In the genomic region with DNA sequence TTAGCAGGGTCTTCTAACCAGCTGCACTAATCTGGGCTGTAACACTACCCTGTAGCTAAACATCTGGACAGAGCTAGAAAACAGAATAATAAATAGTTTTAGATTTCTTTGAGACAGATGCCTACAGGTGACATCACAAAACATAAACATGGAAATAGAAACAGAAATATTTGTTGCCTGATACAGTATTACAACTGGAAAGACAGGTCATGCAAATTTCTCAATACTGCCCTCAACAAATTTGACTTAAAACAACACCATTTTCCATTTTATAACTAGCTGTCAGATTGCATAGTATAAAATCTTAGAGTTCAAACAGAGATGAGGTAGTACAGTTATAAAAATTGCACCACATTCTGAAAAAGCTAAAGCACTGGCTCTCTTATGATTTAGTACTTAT, we compare ENCODE assay signal across 28 cellular contexts.
"Had no signal": no experiment of that assay in that cellular context is flagged by ENCODE, and none has a peak within 500 bp of the region (broad histone marks: within the 10 kb centered on the region; RNA-seq: fewer than 3 reads in every experiment).

No MANE protein-coding gene starts in this region.

- H3K4me3 ChIP-seq: coronary artery, esophagus squamous epithelium, gastrocnemius medialis, heart left ventricle had no signal

- ATAC-seq: activated naive CD4-positive, alpha-beta T cell treated with anti-CD3 and anti-CD28 coated beads, Interleukin-2, amount 50 U/mL, for 72 hours; activated T-cell treated with anti-CD3 and anti-CD28 coated beads, Interleukin-2, amount 50 U/mL, for 72 hours; effector memory CD8-positive, alpha-beta T cell; foreskin keratinocyte; gastrocnemius medialis; heart left ventricle; WTC11 had no signal

- DNase-seq: activated CD4-positive, alpha-beta memory T cell treated with anti-CD3 and anti-CD28 coated beads, Interleukin-2, amount 10 ng/mL, durations not matched to agents 7 days and 5 days; activated CD4-positive, alpha-beta T cell treated with anti-CD3 and anti-CD28 coated beads for 1 hour; activated CD4-positive, alpha-beta T cell treated with anti-CD3 and anti-CD28 coated beads for 4 hours; activated CD4-positive, alpha-beta T cell treated with anti-CD3 and anti-CD28 coated beads, Interleukin-2, amount 10 ng/mL, durations not matched to agents 7 days and 5 days; activated CD4-positive, alpha-beta T cell treated with anti-CD3 and anti-CD28 coated beads, Interleukin-2, amount 50 U/mL, for 4 hours; activated CD8-positive, alpha-beta memory T cell treated with anti-CD3 and anti-CD28 coated beads, Interleukin-2, amount 50 U/mL, for 48 hours; activated gamma-delta T cell; activated naive CD4-positive, alpha-beta T cell; activated naive CD4-positive, alpha-beta T cell treated with anti-CD3 and anti-CD28 coated beads, Interleukin-2, amount 10 ng/mL, durations not matched to agents 7 days and 5 days; activated naive CD8-positive, alpha-beta T cell treated with anti-CD3 and anti-CD28 coated beads, Interleukin-2, amount 10 ng/mL, durations not matched to agents 7 days and 5 days; activated T-cell treated with anti-CD3 and anti-CD28 coated beads for 4 hours; activated T-cell treated with anti-CD3 and anti-CD28 coated beads, Interleukin-2, amount 50 U/mL, for 24 hours; activated T-cell treated with anti-CD3 and anti-CD28 coated beads, Interleukin-2, amount 50 U/mL, for 72 hours; amniotic stem cell; anterior cingulate cortex; brain microvascular endothelial cell; dermis blood vessel endothelial cell; effector CD4-positive, alpha-beta T cell; effector memory CD8-positive, alpha-beta T cell; esophagus squamous epithelium; foreskin keratinocyte; gastrocnemius medialis; glutamatergic neuron; heart left ventricle; T-helper 2 cell had no signal
